ENCODE assay signal across 8 cellular contexts in the genomic region with DNA sequence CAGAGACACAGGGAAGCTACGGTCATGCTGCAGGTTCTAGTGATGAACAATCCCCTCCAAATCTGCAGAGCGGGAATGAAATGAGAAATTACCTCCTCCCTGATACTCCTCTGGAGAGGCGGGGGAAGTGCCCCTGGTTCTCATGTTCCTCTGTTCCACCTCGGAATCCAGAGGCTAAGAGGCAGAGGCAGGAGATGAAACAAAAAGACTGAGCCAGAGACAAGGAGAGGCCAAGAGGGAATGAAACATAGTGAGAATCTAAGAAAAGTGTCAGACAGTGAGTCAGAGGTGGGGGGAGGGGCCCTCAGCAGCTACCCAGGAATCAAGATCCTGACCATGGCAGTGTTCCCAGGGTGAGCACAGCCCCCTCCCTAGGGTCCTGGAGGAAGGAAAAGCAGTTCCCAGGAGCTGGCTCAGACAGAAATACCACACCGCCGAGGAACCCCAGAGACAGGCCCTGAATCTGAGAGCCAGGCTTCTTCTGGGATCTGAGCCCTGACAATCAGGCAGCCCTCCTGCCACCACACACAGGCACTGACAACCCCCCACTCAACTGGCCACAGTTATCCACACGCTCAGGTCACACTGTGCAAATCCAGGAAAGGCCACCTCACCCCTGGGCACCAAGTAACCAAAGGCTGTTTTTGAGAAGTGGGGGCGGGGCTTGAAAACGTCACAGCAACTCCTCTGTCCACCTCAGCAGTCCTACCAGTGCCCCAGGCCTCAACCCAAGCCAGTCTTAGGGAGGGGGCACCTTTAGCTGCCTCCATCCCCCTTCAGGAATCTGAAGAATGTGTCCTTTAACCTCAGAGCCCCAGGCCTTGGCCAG. TPM values are rescaled to one million over a fixed set of nuclear protein-coding genes. Genes with fewer than 3 reads are reported as not detected.
DNase-seq lines count a peak whose midpoint lies in the region; ATAC-seq and TF ChIP-seq lines count a peak whose summit lies in the region.

No MANE protein-coding gene starts in this region.

- peak in 1 of 2 donors; percentile 9 for TF ChIP-seq RAD21 in liver (IDR thresholded peaks at IDR 0.05)

- H3K4me3 ChIP-seq in BJ (ENCODE audit: low read depth, low read length): peak overlapping the region; percentile 91
- peak overlapping the region; percentile 80 for H3K4me3 ChIP-seq in HUES48 (ENCODE audit: low read depth, low read length)
- peak overlapping the region; percentile 83 to 100 (median 91) for H3K4me3 ChIP-seq in liver (ENCODE audit: low read depth in 1 of 3, low read length in 3 of 3)

- H3K36me3 Mint-ChIP-seq in activated B cell treated with CpG ODN at 0.5 μM for 24 hours (ENCODE audit: low read depth): peaks cover 24% of the 10 kb centered on the region

- POLR2A ChIA-PET in BJ (lab: Charles Lee): interaction anchor here (1.0 kb wide), 1 partner anchor 27 kb away, joined by 3 read pairs; no protein-coding TSS in a partner anchor
- POLR2A ChIA-PET in activated B cell treated with CpG ODN at 0.5 μM for 24 hours (lab: Charles Lee): interaction anchor here (3.0 to 6.0 kb wide), 2 partner anchors 24 to 104 kb away, joined by 7 to 42 read pairs; no protein-coding TSS in a partner anchor

- H3K9ac ChIP-seq in HUES48 (ENCODE audit: low read depth, low read length) (peak overlapping the region; percentile 54), liver (ENCODE audit: low read depth in 1 of 2, low read length in 2 of 2) (peak overlapping the region; percentile 88 to 97)

- DNase-seq in BJ (ENCODE audit: low read depth) (peak; percentile 82), activated B cell treated with CpG ODN at 0.5 μM for 24 hours (peak; percentile 30), ecto neural progenitor cell (ENCODE audit: low spot score) (peak; percentile 77), DMS153 treated with DMSO at 0.1 percent for 48 hours (lab: John Stamatoyannopoulos, UW; ENCODE audit: unreplicated experiment) (no peak)
- peak; percentile 78 for DNase-seq in stimulated activated CD4-positive, alpha-beta T cell treated with anti-CD3 and anti-CD28 coated beads, Interleukin-4, amount 100 ng/mL, for 1 hour

- H3K4me1 ChIP-seq in HUES48 (ENCODE audit: control insufficient read depth, insufficient read depth, low read length): peaks cover 64% of the 10 kb centered on the region
- H3K4me1 ChIP-seq in liver (ENCODE audit: control insufficient read depth in 4 of 4, insufficient read depth in 4 of 4, low read length in 3 of 4): peaks cover 29 to 73% (median 52%) of the 10 kb centered on the region in 4 donors

- H3K27ac Mint-ChIP-seq in activated B cell treated with CpG ODN at 0.5 μM for 24 hours: peak overlapping the region; percentile 99

- CTCF ChIA-PET in BJ (lab: Yijun Ruan, JAX): interaction anchor here (0.6 to 1.7 kb wide), 7 partner anchors 11 to 141 kb away, joined by 3 to 6 read pairs (median 3); no protein-coding TSS in a partner anchor
- CTCF ChIA-PET in activated B cell treated with CpG ODN at 0.5 μM for 24 hours (lab: Charles Lee): interaction anchor here (0.6 to 1.0 kb wide), 3 partner anchors 24 to 227 kb away, joined by 3 to 5 read pairs (median 4); no protein-coding TSS in a partner anchor

- H3K27ac ChIP-seq in HUES48 (ENCODE audit: low read depth, low read length): peak overlapping the region; percentile 99
- peak overlapping the region; percentile 99 for H3K27ac ChIP-seq in liver (ENCODE audit: low read depth in 1 of 2, low read length in 2 of 2)

- H3K27me3 Mint-ChIP-seq in activated B cell treated with CpG ODN at 0.5 μM for 24 hours: no peaks in the 10 kb centered on the region

- WGBS in liver: 44% methylated on average over 9 of the region's 9 CpGs

- ATAC-seq in activated B cell treated with CpG ODN at 0.5 μM for 24 hours (ENCODE audit: low read depth) (no peak), HG03571 (IDR thresholded peaks at IDR 0.05; ENCODE audit: unreplicated experiment) (no peak)

- H3K27me3 ChIP-seq in BJ (ENCODE audit: control insufficient read depth, insufficient read depth, low read length) (no peaks in the 10 kb centered on the region), HUES48 (ENCODE audit: control insufficient read depth, insufficient read depth, low read length) (0 out of 2 replicates have a peak, but pooled peaks cover 5% of the 10 kb centered on the region), liver (ENCODE audit: control insufficient read depth in 4 of 4, insufficient read depth in 4 of 4, low read length in 3 of 4) (no peaks in the 10 kb centered on the region)

- H3K9me3 Mint-ChIP-seq in activated B cell treated with CpG ODN at 0.5 μM for 24 hours: no peaks in the 10 kb centered on the region

- no peak for TF ChIP-seq CTCF in BJ (IDR thresholded peaks at IDR 0.05; ENCODE audit: insufficient read depth, low read depth, low read length)
- TF ChIP-seq CTCF in activated B cell treated with CpG ODN at 0.5 μM for 24 hours (IDR thresholded peaks at IDR 0.05): no peak
- no peak for TF ChIP-seq CTCF in liver (IDR thresholded peaks at IDR 0.05; ENCODE audit: low read depth, low read length, missing input control)

- H3K4me1 Mint-ChIP-seq in activated B cell treated with CpG ODN at 0.5 μM for 24 hours: peaks cover 74% of the 10 kb centered on the region

- H3K9me3 ChIP-seq in HUES48 (ENCODE audit: control insufficient read depth, insufficient read depth, low read length) (no peaks in the 10 kb centered on the region), liver (ENCODE audit: control insufficient read depth in 4 of 4, low read length in 3 of 4) (no peaks in the 10 kb centered on the region)

- H3K36me3 ChIP-seq in BJ (ENCODE audit: control insufficient read depth, insufficient read depth, low read length) (peaks cover 3% of the 10 kb centered on the region), HUES48 (ENCODE audit: control insufficient read depth, insufficient read depth, low read length) (peaks cover 4% of the 10 kb centered on the region), liver (ENCODE audit: control insufficient read depth in 4 of 4, insufficient read depth in 3 of 4, low read depth in 1 of 4, low read length in 3 of 4) (peaks cover 0 to 10% (median 1%) of the 10 kb centered on the region in 4 donors)

- intact Hi-C loops in activated B cell treated with CpG ODN at 0.5 μM for 24 hours (cut with micrococcal nuclease): loop anchor here (2.0 kb wide), 1 partner anchor 1012 kb away; a partner anchor contains a TSS

- peak overlapping the region; percentile 98 for H3K4me3 Mint-ChIP-seq in activated B cell treated with CpG ODN at 0.5 μM for 24 hours

TF ChIP-seq in liver, 16 proteins besides CTCF, POLR2A, EP300 and RAD21:
- no peak for TF ChIP-seq SP1 (IDR thresholded peaks at IDR 0.05)
- peak; percentile 62 for TF ChIP-seq NR2F2 (IDR thresholded peaks at IDR 0.05)
- peak; percentile 73 to 79 for TF ChIP-seq JUND (IDR thresholded peaks at IDR 0.05)

RNA-seq across cellular contexts. Expression of a gene that starts 2.4 kb away (rescaled TPM):
- polyA plus RNA-seq in BJ (2011; rRNA removed) (8.1 and 14.8 TPM in 2 replicates), liver (10 to 100 TPM in 1 of 2 donors, 1 to 10 TPM in 1; 8.7 to 12.8 TPM)
- polyA minus RNA-seq in BJ (2011; rRNA and poly(A)+ RNA removed): 16.5 and 20.5 TPM in 2 replicates
- total RNA-seq in activated B cell treated with CpG ODN at 0.5 μM for 24 hours (17.5 and 18.1 TPM in 2 replicates), liver (10 to 100 TPM in 1 of 2 donors, 1 to 10 TPM in 1; 4.7 to 19.3 TPM)

RNA-seq across cellular contexts. Expression of a gene that starts 41.4 kb away (rescaled TPM):
- 0.04 and 0.05 TPM in 2 replicates for polyA plus RNA-seq in BJ (2011; rRNA removed)
- 0.10 TPM in 1 of 2 replicates, not detected in the other for polyA minus RNA-seq in BJ (2011; rRNA and poly(A)+ RNA removed)
- total RNA-seq in activated B cell treated with CpG ODN at 0.5 μM for 24 hours: 0.29 and 0.60 TPM in 2 replicates
- not detected for total RNA-seq in liver
- polyA plus RNA-seq in liver: under 1 TPM in 1 of 2 donors, not detected in 1; 0.01 TPM

RNA-seq across cellular contexts. Expression of a gene that starts 43.5 kb away (rescaled TPM):
- polyA plus RNA-seq in BJ (2011; rRNA removed) (2.3 and 3.1 TPM in 2 replicates), liver (1 to 10 TPM in 1 of 2 donors, under 1 TPM in 1; 0.89 to 2.3 TPM)
- polyA minus RNA-seq in BJ (2011; rRNA and poly(A)+ RNA removed): 3.0 and 4.4 TPM in 2 replicates
- total RNA-seq in activated B cell treated with CpG ODN at 0.5 μM for 24 hours (11.4 and 15.9 TPM in 2 replicates), liver (1 to 10 TPM in 1 of 2 donors, under 1 TPM in 1; 0.28 to 3.3 TPM)

RNA-seq across cellular contexts. Expression of a gene that starts 43.6 kb away (rescaled TPM):
- polyA plus RNA-seq in BJ (2011; rRNA removed) (58.3 and 87.0 TPM in 2 replicates), liver (10 to 100 TPM; 13.4 to 25.3 TPM)
- polyA minus RNA-seq in BJ (2011; rRNA and poly(A)+ RNA removed): 45.8 and 64.5 TPM in 2 replicates
- total RNA-seq in activated B cell treated with CpG ODN at 0.5 μM for 24 hours (41.6 and 47.8 TPM in 2 replicates), liver (10 to 100 TPM; 11.8 to 39.4 TPM)
